ENCODE assay signal across 8 cellular contexts in genomic region chr6:32853541-32854375, GRCh38. TPM values are rescaled to one million over a fixed set of nuclear protein-coding genes. Genes with fewer than 3 reads are reported as not detected.
DNase-seq lines count a peak whose midpoint lies in the region; ATAC-seq and TF ChIP-seq lines count a peak whose summit lies in the region.

Gene PSMB9 (plus strand): TSS chr6:32854192. CDS start chr6:32854230, 38 bp downstream.
Gene TAP1 (minus strand): TSS chr6:32853704. CDS start chr6:32853636, 68 bp downstream.

- H3K36me3 ChIP-seq in heart right ventricle (peaks cover 0 to 62% (median 27%) of the 10 kb centered on the region in 9 donors), upper lobe of right lung (peaks cover 47% of the 10 kb centered on the region)

- H3K4me3 ChIP-seq in heart right ventricle (peak within 1 kb of the TSS; percentile 67 to 99 (median 92)), upper lobe of right lung (peak within 1 kb of the TSS; percentile 98)

- no peaks in the 10 kb centered on the region for H3K9me3 Mint-ChIP-seq in progenitor cell of endocrine pancreas (ENCODE audit: low read depth)

- H3K27me3 ChIP-seq in heart right ventricle = no peaks in the 10 kb centered on the region
- H3K27me3 ChIP-seq in upper lobe of right lung = no peaks in the 10 kb centered on the region

- intact Hi-C loops in T-helper 1 cell treated with Interleukin-12 subunit alpha and Interleukin-12 subunit beta and Interleukin-4 antibody, amounts not matched to agents 30 ng/mL and 1 ng/mL, for 36 hours (cut with micrococcal nuclease) = loop anchor here (1.0 to 10.0 kb wide), 11 partner anchors 9 to 1189 kb away; partner anchors contain the start of genes C6orf47, CSNK2B, CUTA and DXO
- intact Hi-C loops in heart right ventricle (cut with DNase I) = loop anchor here in 5 of 10 donors (1.0 to 2.0 kb wide), 3 partner anchors 9 to 15 kb away; partner anchors contain the start of genes TAP2 (in 5 of the 5) and PSMB8 (in 2 of the 5)
- intact Hi-C loops in upper lobe of right lung (cut with DNase I) = no loop called here

- peaks cover 7% of the 10 kb centered on the region for H3K4me1 Mint-ChIP-seq in progenitor cell of endocrine pancreas (ENCODE audit: low read depth)

- H3K27me3 Mint-ChIP-seq in progenitor cell of endocrine pancreas = peaks cover 92% of the 10 kb centered on the region

- 0 to 1% methylated on average over 68 of the region's 68 CpGs for WGBS in heart right ventricle, 2 donors

- no peaks in the 10 kb centered on the region for H3K36me3 Mint-ChIP-seq in progenitor cell of endocrine pancreas (ENCODE audit: insufficient read depth)

- H3K4me1 ChIP-seq in heart right ventricle (peaks cover 0 to 79% (median 28%) of the 10 kb centered on the region in 9 donors), upper lobe of right lung (peaks cover 23% of the 10 kb centered on the region)

- peak; percentile 86 for TF ChIP-seq CTCF in GM12874 (IDR thresholded peaks at IDR 0.05; ENCODE audit: insufficient read depth, low read depth, low read length)
- TF ChIP-seq CTCF in heart right ventricle (IDR thresholded peaks at IDR 0.05) = peak; percentile 46 to 98 (median 85)
- peak; percentile 67 for TF ChIP-seq CTCF in progenitor cell of endocrine pancreas (IDR thresholded peaks at IDR 0.05; ENCODE audit: unreplicated experiment)
- peak; percentile 78 for TF ChIP-seq CTCF in upper lobe of right lung (IDR thresholded peaks at IDR 0.05)

- peak within 1 kb of the TSS; percentile 82 for H3K4me3 Mint-ChIP-seq in progenitor cell of endocrine pancreas (ENCODE audit: low read depth)

- H3K27ac Mint-ChIP-seq in progenitor cell of endocrine pancreas = peak within 1 kb of the TSS; percentile 71

- H3K27ac ChIP-seq in heart right ventricle = peak within 1 kb of the TSS; percentile 95 to 99 (median 98)
- peak within 1 kb of the TSS; percentile 97 for H3K27ac ChIP-seq in upper lobe of right lung

- peak; percentile 18 for DNase-seq in NCI-H1092 treated with DMSO at 0.1 percent for 48 hours (lab: John Stamatoyannopoulos, UW)
- DNase-seq in amniotic epithelial cell (ENCODE audit: low read depth) = peak; percentile 87
- peak; percentile 93 to 96 for DNase-seq in heart right ventricle
- DNase-seq in progenitor cell of endocrine pancreas (ENCODE audit: low spot score, unreplicated experiment) = peak; percentile 79
- peak; percentile 97 for DNase-seq in upper lobe of right lung

- H3K9me3 ChIP-seq in heart right ventricle (no peaks in the 10 kb centered on the region), upper lobe of right lung (no peaks in the 10 kb centered on the region)

- ATAC-seq in HG02623 (IDR thresholded peaks at IDR 0.05; ENCODE audit: unreplicated experiment) (peak; percentile 77), heart right ventricle (peak; percentile 92 to 97 (median 96)), upper lobe of right lung (peak; percentile 94)

RNA-seq across cellular contexts. Expression of gene PSMB9, which starts in this region (rescaled TPM):
- total RNA-seq in T-helper 1 cell treated with Interleukin-12 subunit alpha and Interleukin-12 subunit beta and Interleukin-4 antibody, amounts not matched to agents 30 ng/mL and 1 ng/mL, for 36 hours = 423 and 424 TPM in 2 replicates
- total RNA-seq in heart right ventricle (100 to 1,000 TPM in 1 of 10 donors, 10 to 100 TPM in 8, 1 to 10 TPM in 1; 10.0 to 198 (median 14.3) TPM), progenitor cell of endocrine pancreas (not detected in 2 replicates), upper lobe of right lung (47.2 TPM)
- polyA plus RNA-seq in heart right ventricle = 10 to 100 TPM; 23.4 to 33.4 TPM

RNA-seq across cellular contexts. Expression of gene TAP1, which starts in this region (rescaled TPM):
- total RNA-seq in T-helper 1 cell treated with Interleukin-12 subunit alpha and Interleukin-12 subunit beta and Interleukin-4 antibody, amounts not matched to agents 30 ng/mL and 1 ng/mL, for 36 hours = 506 and 509 TPM in 2 replicates
- 100 to 1,000 TPM in 1 of 10 donors, 10 to 100 TPM in 9; 12.8 to 213 (median 15.4) TPM for total RNA-seq in heart right ventricle
- 10 to 100 TPM; 35.4 to 38.3 TPM for polyA plus RNA-seq in heart right ventricle
- total RNA-seq in progenitor cell of endocrine pancreas = 0.50 and 1.1 TPM in 2 replicates
- 60.4 TPM for total RNA-seq in upper lobe of right lung

Comparison
In these comparisons a context has a peak if more than half of its experiments do, and no peak if none do; other contexts are left out.
1. Peak in every context shown above with its lines: DNase-seq, ATAC-seq, H3K4me3 ChIP-seq and H3K27ac ChIP-seq.
2. DNase-seq: peak in every context shown above with its lines; median percentile 97 in upper lobe of right lung; 94 in heart right ventricle; 87 in amniotic epithelial cell; 79 in progenitor cell of endocrine pancreas; 18 in NCI-H1092 treated with DMSO at 0.1 percent for 48 hours.